12 cellular contexts compared by ENCODE assay signal in genomic region chr1:230827081-230827681, GRCh38. TPM values are rescaled to one million over a fixed set of nuclear protein-coding genes. Genes with fewer than 3 reads are reported as not detected.
DNase-seq lines count a peak whose midpoint lies in the region; ATAC-seq and TF ChIP-seq lines count a peak whose summit lies in the region.
"Had no signal": no experiment of that assay in that cellular context is flagged by ENCODE, and none has a peak within 500 bp of the region (broad histone marks: within the 10 kb centered on the region; RNA-seq: fewer than 3 reads in every experiment).

No MANE protein-coding gene starts in this region.

- H4K91ac ChIP-seq in trophoblast cell (ENCODE audit: low read depth, low read length): no peak overlapping the region

- H2AFZ ChIP-seq in PC-3 (ENCODE audit: low read length) (no peak overlapping the region), trophoblast cell (ENCODE audit: insufficient read depth, low read length, poor library complexity) (no peak overlapping the region)

- H3K9me3 ChIP-seq in PC-3 (ENCODE audit: low read length): no peaks in the 10 kb centered on the region
- H3K9me3 ChIP-seq in lower lobe of right lung: no peaks in the 10 kb centered on the region
- H3K9me3 ChIP-seq in stomach smooth muscle (ENCODE audit: control insufficient read depth in 2 of 2, low read length in 2 of 2): no peaks in the 10 kb centered on the region
- no peaks in the 10 kb centered on the region for H3K9me3 ChIP-seq in trophoblast cell (ENCODE audit: insufficient read depth, low read depth, low read length)

- peaks cover 23% of the 10 kb centered on the region for H3K4me1 ChIP-seq in PC-3 (ENCODE audit: insufficient read depth, low read length)
- peaks cover 22% of the 10 kb centered on the region for H3K4me1 ChIP-seq in lower lobe of right lung
- peaks cover 59% of the 10 kb centered on the region for H3K4me1 ChIP-seq in stomach smooth muscle (ENCODE audit: control insufficient read depth, insufficient read depth, low read length)
- peaks cover 4 to 13% of the 10 kb centered on the region in 2 experiments for H3K4me1 ChIP-seq in trophoblast cell (ENCODE audit: control insufficient read depth in 1 of 2, insufficient read depth in 2 of 2, low read length in 2 of 2)

- H3K27ac ChIP-seq in PC-3 (ENCODE audit: low read length) (no peak overlapping the region), coronary artery (peak overlapping the region; percentile 88 to 89), lower lobe of right lung (no peak overlapping the region), stomach smooth muscle (ENCODE audit: low read length) (peak overlapping the region; percentile 18), trophoblast cell (ENCODE audit: low read depth, low read length) (no peak overlapping the region)

- POLR2A ChIA-PET in PC-3 (lab: Charles Lee; ENCODE audit: unreplicated experiment) (interaction anchor here (0.5 kb wide), 1 partner anchor 781 kb away, joined by 3 read pairs; no protein-coding TSS in a partner anchor), HEK293T (lab: Yijun Ruan, JAX) (interaction anchor here (0.9 kb wide), 1 partner anchor 41 kb away, joined by 4 read pairs; the partner anchor contains the start of gene C1orf198)

- H3K36me3 ChIP-seq in PC-3 (ENCODE audit: low read depth, low read length) (no peaks in the 10 kb centered on the region), lower lobe of right lung (no peaks in the 10 kb centered on the region), stomach smooth muscle (ENCODE audit: control insufficient read depth in 2 of 2, insufficient read depth in 2 of 2, low read length in 2 of 2) (no peaks in the 10 kb centered on the region), trophoblast cell (ENCODE audit: control insufficient read depth in 1 of 2, insufficient read depth in 2 of 2, low read length in 2 of 2) (no peaks in the 10 kb centered on the region)

- TF ChIP-seq CTCF in PC-3 (conservative IDR thresholded peaks at IDR 0.05; ENCODE audit: low read depth, low read length): no peak
- no peak for TF ChIP-seq CTCF in coronary artery (IDR thresholded peaks at IDR 0.05)
- no peak for TF ChIP-seq CTCF in lower lobe of right lung (IDR thresholded peaks at IDR 0.05)

- H3K27me3 ChIP-seq in PC-3 (ENCODE audit: low read length) (no peaks in the 10 kb centered on the region), lower lobe of right lung (ENCODE audit: low read depth) (no peaks in the 10 kb centered on the region), stomach smooth muscle (ENCODE audit: control insufficient read depth in 1 of 2, insufficient read depth in 2 of 2, low read length in 2 of 2) (no peaks in the 10 kb centered on the region), trophoblast cell (ENCODE audit: insufficient read depth, low read length) (no peaks in the 10 kb centered on the region)

- no peak overlapping the region for H2BK5ac ChIP-seq in trophoblast cell (ENCODE audit: low read depth, low read length, poor library complexity)

- H3K9ac ChIP-seq in PC-3 (ENCODE audit: low read length) (no peak overlapping the region), stomach smooth muscle (ENCODE audit: low read length in 2 of 2) (no peak overlapping the region), trophoblast cell (ENCODE audit: low read length) (no peak overlapping the region)

- no peak overlapping the region for H3K14ac ChIP-seq in trophoblast cell (ENCODE audit: low read length)

- CTCF ChIA-PET in PC-3 (lab: Charles Lee): no interaction called here
- CTCF ChIA-PET in HEK293T (lab: Yijun Ruan, JAX): no interaction called here

- intact Hi-C loops in PC-3 (cut with micrococcal nuclease) (no loop called here), lower lobe of right lung (cut with DNase I) (no loop called here)

- H4K12ac ChIP-seq in trophoblast cell (ENCODE audit: low read depth, low read length): no peak overlapping the region

- H3K79me2 ChIP-seq in PC-3 (ENCODE audit: low read length) (no peaks in the 10 kb centered on the region), trophoblast cell (ENCODE audit: control insufficient read depth, insufficient read depth, low read length, poor library complexity) (no peaks in the 10 kb centered on the region)

- no peaks in the 10 kb centered on the region for H3F3A ChIP-seq in PC-3 (ENCODE audit: low read length, unreplicated experiment)

- ATAC-seq in PC-3: no peak
- ATAC-seq in lower lobe of right lung: peak; percentile 18 to 38

- BruUV-seq in PC-3 (replicated peaks; lab: Mats Ljungman, UMichigan): no TSS peak

- H3K23ac ChIP-seq in trophoblast cell (ENCODE audit: low read length): no peak overlapping the region

- H3K4ac ChIP-seq in trophoblast cell (ENCODE audit: low read depth, low read length): no peak overlapping the region

- H3K9me2 ChIP-seq in PC-3 (replicated peaks; ENCODE audit: low read length): no peaks in the 10 kb centered on the region

- no peak overlapping the region for H3K4me2 ChIP-seq in PC-3 (ENCODE audit: low read length)
- no peak overlapping the region for H3K4me2 ChIP-seq in trophoblast cell (ENCODE audit: low read length)

- no peak overlapping the region for H3K18ac ChIP-seq in trophoblast cell (ENCODE audit: low read length)

- no peak overlapping the region for H2BK120ac ChIP-seq in trophoblast cell (ENCODE audit: insufficient read depth, low read length, poor library complexity)

- WGBS in trophoblast cell (ENCODE audit: extremely low coverage, insufficient coverage, insufficient read length): no CpG with 5 or more reads among the region's 7 CpGs

- H4K20me1 ChIP-seq in PC-3 (ENCODE audit: low read length): no peaks in the 10 kb centered on the region

- no peak overlapping the region for H3K4me3 ChIP-seq in PC-3 (ENCODE audit: low read length)
- no peak overlapping the region for H3K4me3 ChIP-seq in coronary artery
- no peak overlapping the region for H3K4me3 ChIP-seq in lower lobe of right lung
- no peak overlapping the region for H3K4me3 ChIP-seq in stomach smooth muscle (ENCODE audit: low read length in 2 of 2)
- H3K4me3 ChIP-seq in trophoblast cell (ENCODE audit: low read depth, low read length): no peak overlapping the region

- H2AK5ac ChIP-seq in trophoblast cell (ENCODE audit: low read length): no peak overlapping the region

- no peak overlapping the region for H4K8ac ChIP-seq in trophoblast cell (ENCODE audit: low read depth, low read length)

- no peak overlapping the region for H2BK12ac ChIP-seq in trophoblast cell (ENCODE audit: low read length)

- H3K79me1 ChIP-seq in trophoblast cell (ENCODE audit: low read length): no peaks in the 10 kb centered on the region

- DNase-seq in PC-3 (peak; percentile 15), coronary artery (ENCODE audit: low spot score) (peak; percentile 70), lower lobe of right lung (no peak), amniotic stem cell (lab: John Stamatoyannopoulos, UW) (no peak), HEK293T (ENCODE audit: extremely low spot score) (no peak), trophoblast cell (no peak)
- DNase-seq in effector CD4-positive, alpha-beta T cell: no peak
- DNase-seq: activated CD4-positive, CD25-positive, alpha-beta regulatory T cell treated with anti-CD3 and anti-CD28 coated beads, Interleukin-2, amount 50 U/mL, for 72 hours; activated naive CD4-positive, alpha-beta T cell treated with Interleukin-2 at 50 U/mL for 16 hours; NCI-H1048; stimulated activated CD4-positive, alpha-beta T cell treated with anti-CD3 and anti-CD28 coated beads, Interleukin-15, amount 100 ng/mL, for 24 hours had no signal

TF ChIP-seq in HEK293T, 16 proteins besides CTCF, POLR2A, EP300 and RAD21:
- TF ChIP-seq LEF1 (IDR thresholded peaks at IDR 0.05; ENCODE audit: borderline replicate concordance): no peak
- TF ChIP-seq L3MBTL2 (conservative IDR thresholded peaks at IDR 0.05): no peak
- TF ChIP-seq ZNF384 (IDR thresholded peaks at IDR 0.05): no peak
- TF ChIP-seq BHLHE40 (IDR thresholded peaks at IDR 0.05; ENCODE audit: borderline replicate concordance): no peak
- no peak for TF ChIP-seq ARNT (IDR thresholded peaks at IDR 0.05)
- TF ChIP-seq NFRKB (IDR thresholded peaks at IDR 0.05): no peak
- no peak for TF ChIP-seq FOXK2 (IDR thresholded peaks at IDR 0.05)
- no peak for TF ChIP-seq ELF4 (IDR thresholded peaks at IDR 0.05)
- TF ChIP-seq PKNOX1 (IDR thresholded peaks at IDR 0.05): no peak
- TF ChIP-seq SP1 (IDR thresholded peaks at IDR 0.05): no peak
- TF ChIP-seq SUZ12 (IDR thresholded peaks at IDR 0.05): no peak

RNA-seq across cellular contexts. Expression of gene C1orf198, which starts 41.1 kb away (rescaled TPM):
- total RNA-seq in PC-3 (2014; rRNA removed): 24.5 and 24.8 TPM in 2 replicates
- total RNA-seq in lower lobe of right lung: 101 TPM
- polyA plus RNA-seq in trophoblast cell (2013): 56.8 and 57.0 TPM in 2 replicates

Comparison
In these comparisons a context has a peak if more than half of its experiments do, and no peak if none do; other contexts are left out.
1. DNase-seq: peak in PC-3 (single experiment) and coronary artery (single experiment); none in lower lobe of right lung (single experiment), effector CD4-positive, alpha-beta T cell (single experiment), amniotic stem cell (single experiment), HEK293T (single experiment) and trophoblast cell (0 of 2).
2. H3K27ac ChIP-seq: peak in coronary artery (2 of 2) and stomach smooth muscle (single experiment); none in PC-3 (single experiment), lower lobe of right lung (single experiment) and trophoblast cell (single experiment).